Comparison of ENCODE assay signal across 26 cellular contexts in the genomic region with DNA sequence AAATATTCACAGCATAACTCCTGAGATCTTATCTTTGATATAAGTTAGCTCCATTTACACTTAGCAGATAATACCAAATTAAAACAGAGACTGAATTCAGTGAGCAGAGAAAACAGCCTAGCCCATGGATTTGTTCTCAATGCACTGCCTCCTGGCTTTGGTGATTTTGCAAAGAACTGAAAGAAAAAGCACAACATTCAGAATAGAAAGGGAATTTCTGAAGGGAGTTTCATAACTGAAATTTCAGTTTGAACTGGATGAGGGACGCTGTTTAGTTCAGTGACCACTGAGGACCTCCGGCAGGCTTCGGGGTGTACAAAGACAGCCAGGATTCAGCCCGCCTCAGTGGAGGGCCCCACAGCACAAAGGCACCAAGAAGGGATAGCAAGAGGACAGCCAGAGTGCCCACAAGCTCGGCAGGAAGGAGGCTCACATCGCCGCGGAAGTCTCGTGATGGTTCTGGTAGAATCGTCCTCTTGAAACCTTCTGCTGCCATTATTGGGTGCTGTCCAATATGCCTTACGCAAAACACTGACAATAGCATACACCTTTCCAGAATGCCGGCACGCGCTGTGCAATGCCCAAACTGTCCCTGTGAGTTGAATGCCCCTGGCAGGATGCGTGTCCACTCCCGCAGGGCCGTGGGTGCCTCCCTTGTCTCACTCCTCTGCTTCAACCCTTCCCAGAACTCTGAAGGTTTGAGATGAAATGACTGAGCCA. TPM values are rescaled to one million over a fixed set of nuclear protein-coding genes. Genes with fewer than 3 reads are reported as not detected.
DNase-seq lines count a peak whose midpoint lies in the region; FAIRE-seq and TF ChIP-seq lines count a peak whose summit lies in the region.
"Had no signal": no experiment of that assay in that cellular context is flagged by ENCODE, and none has a peak within 500 bp of the region (broad histone marks: within the 10 kb centered on the region; RNA-seq: fewer than 3 reads in every experiment).

No MANE protein-coding gene starts in this region.

- intact Hi-C loops in posterior vena cava (cut with DNase I), result no loop called here

- TF ChIP-seq CTCF in coronary artery (IDR thresholded peaks at IDR 0.05), result no peak

- DNase-seq in activated CD4-positive, CD25-positive, alpha-beta regulatory T cell treated with anti-CD3 and anti-CD28 coated beads, Interleukin-2, amount 50 U/mL, for 72 hours, result peak; percentile 27
- no peak for DNase-seq in activated CD4-positive, CD25-positive, alpha-beta regulatory T cell (lab: John Stamatoyannopoulos, UW)
- no peak for DNase-seq in GM18507 (ENCODE audit: extremely low spot score, insufficient read length, low read depth)
- peak; percentile 69 for DNase-seq in coronary artery (ENCODE audit: low spot score)
- DNase-seq in posterior vena cava (ENCODE audit: low spot score), result peak; percentile 79
- no peak for DNase-seq in globus pallidus (ENCODE audit: low spot score)
- DNase-seq in cortex of kidney (lab: John Stamatoyannopoulos, UW), result no peak
- no peak for DNase-seq in hypothalamus (lab: John Stamatoyannopoulos, UW)
- DNase-seq: Calu3; CD8-positive, alpha-beta memory T cell; DMS153; KBM-7; NCI-H1092 treated with DMSO at 0.1 percent for 48 hours; NCI-H1436 treated with DMSO at 0.1 percent for 48 hours; NCI-H2029; NCI-H2227 treated with DMSO at 0.1 percent for 48 hours; NCI-H510A; NCI-H748 treated with DMSO at 0.1 percent for 48 hours; PC-9; RPMI8226; SHP77 treated with DMSO at 0.1 percent for 48 hours had no signal

- H3K4me3 ChIP-seq in coronary artery, result no peak overlapping the region
- H3K4me3 ChIP-seq: PC-9, SK-N-MC had no signal

- H3K27ac ChIP-seq in coronary artery, result no peak overlapping the region
- H3K27ac ChIP-seq: C4-2B, PC-9, SK-N-MC had no signal

- FAIRE-seq in GM18507 (lab: Jason Lieb, UNC), result peak; percentile 81
- FAIRE-seq: G401.6, H1 had no signal

RNA-seq across cellular contexts. Expression of a gene that starts 9.7 kb away (rescaled TPM):
- 1 to 10 TPM; 1.7 to 2.7 TPM for total RNA-seq in posterior vena cava
- total RNA-seq: A172, Calu3, PC-9 had no signal

Comparison
In these comparisons a context has a peak if more than half of its experiments do, and no peak if none do; other contexts are left out.
1. DNase-seq: peak in activated CD4-positive, CD25-positive, alpha-beta regulatory T cell treated with anti-CD3 and anti-CD28 coated beads, Interleukin-2, amount 50 U/mL, for 72 hours (single experiment), coronary artery (single experiment) and posterior vena cava (single experiment); none in activated CD4-positive, CD25-positive, alpha-beta regulatory T cell (0 of 4), GM18507 (single experiment), globus pallidus (single experiment), cortex of kidney (single experiment) and hypothalamus (0 of 51).